ENCODE assay signal across 8 cellular contexts in the genomic region with DNA sequence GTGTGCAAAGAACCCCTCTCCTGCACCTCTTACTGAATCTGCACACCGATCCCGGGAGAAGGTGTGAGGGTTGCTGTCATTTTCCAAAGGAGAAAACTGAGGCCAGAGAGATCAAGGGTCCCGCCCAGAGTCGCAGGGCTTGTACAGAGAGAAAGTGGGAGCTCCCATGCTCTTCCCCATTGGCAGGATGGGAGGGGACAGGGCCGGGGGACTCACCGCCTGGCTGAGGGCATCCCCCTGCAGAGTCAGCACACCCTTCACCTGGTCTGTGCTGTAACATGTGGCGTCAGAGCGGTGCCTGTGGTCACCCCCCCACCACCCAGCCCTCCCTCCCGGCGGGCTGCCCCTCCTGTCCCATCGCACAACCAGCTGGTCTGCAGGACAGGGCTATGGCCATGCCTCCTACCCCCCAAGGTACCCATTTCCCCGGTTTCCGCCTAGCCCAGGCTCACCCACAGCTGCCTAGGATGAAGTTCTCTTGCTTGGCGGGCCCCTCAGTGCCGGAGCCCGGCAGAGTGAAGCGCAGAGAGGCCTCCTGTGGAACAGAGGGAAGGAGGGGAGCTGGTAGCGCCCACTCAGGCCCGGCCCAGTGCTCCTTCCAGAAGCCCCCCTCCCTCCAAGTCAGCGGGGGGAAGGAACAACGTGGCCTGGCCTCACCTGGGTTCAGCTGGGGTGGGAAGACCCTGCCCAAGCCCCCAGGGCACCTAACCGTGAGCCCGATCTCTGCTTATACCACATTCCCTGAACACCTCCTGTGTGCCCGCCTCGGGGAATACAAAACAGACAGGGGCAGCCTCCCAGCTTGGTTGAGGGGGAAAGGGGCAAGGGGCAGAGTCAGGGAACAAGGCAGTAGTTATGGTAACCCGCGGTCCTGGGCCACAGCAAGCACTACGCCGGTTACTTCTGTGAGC. TPM values are rescaled to one million over a fixed set of nuclear protein-coding genes. Genes with fewer than 3 reads are reported as not detected.
A peak's percentile ranks its signal among the peaks of the same experiment; 100 is the strongest.
DNase-seq lines count a peak whose midpoint lies in the region; ATAC-seq and TF ChIP-seq lines count a peak whose summit lies in the region.

No MANE protein-coding gene starts in this region.

- no peaks in the 10 kb centered on the region for H3K36me3 Mint-ChIP-seq in CD4-positive, CD25-positive, alpha-beta regulatory T cell
- H3K36me3 Mint-ChIP-seq in endodermal cell (ENCODE audit: low read depth) (peaks cover 29% of the 10 kb centered on the region), neural progenitor cell (peaks cover 8% of the 10 kb centered on the region)

- H3K9me2 ChIP-seq in OCI-LY1 (ENCODE audit: low read depth, low read length), result no peaks in the 10 kb centered on the region

- no peaks in the 10 kb centered on the region for H3K9me3 Mint-ChIP-seq in CD4-positive, CD25-positive, alpha-beta regulatory T cell
- no peaks in the 10 kb centered on the region for H3K9me3 Mint-ChIP-seq in endodermal cell
- no peaks in the 10 kb centered on the region for H3K9me3 Mint-ChIP-seq in neural progenitor cell

- TF ChIP-seq CTCF in OCI-LY1 (IDR thresholded peaks at IDR 0.05; ENCODE audit: low read length) (no peak), endodermal cell (conservative IDR thresholded peaks at IDR 0.05) (no peak), neural progenitor cell (IDR thresholded peaks at IDR 0.05) (no peak)

- peaks cover 9% of the 10 kb centered on the region for H3K36me3 ChIP-seq in CD4-positive, CD25-positive, alpha-beta regulatory T cell (ENCODE audit: control insufficient read depth, insufficient read depth, low read length)
- H3K36me3 ChIP-seq in OCI-LY1 (ENCODE audit: insufficient read depth, low read length), result peaks cover 11% of the 10 kb centered on the region; the same call in 1 of the 2 replicates
- peaks cover 14% of the 10 kb centered on the region for H3K36me3 ChIP-seq in endodermal cell (ENCODE audit: control insufficient read depth, insufficient read depth, low read length)
- no peaks in the 10 kb centered on the region for H3K36me3 ChIP-seq in neural progenitor cell

- ATAC-seq in CD4-positive, CD25-positive, alpha-beta regulatory T cell (ENCODE audit: low read depth in 2 of 2), result no peak
- no peak for ATAC-seq in HG03135 (IDR thresholded peaks at IDR 0.05; ENCODE audit: unreplicated experiment)

- peak overlapping the region; percentile 85 to 93 (median 86) for H3K27ac Mint-ChIP-seq in CD4-positive, CD25-positive, alpha-beta regulatory T cell
- H3K27ac Mint-ChIP-seq in endodermal cell (peak overlapping the region; percentile 21), neural progenitor cell (no peak overlapping the region)

- peak overlapping the region; percentile 85 for H3K4me2 ChIP-seq in OCI-LY1 (ENCODE audit: low read length)
- peak overlapping the region; percentile 83 for H3K4me2 ChIP-seq in neural progenitor cell

- H3K27me3 Mint-ChIP-seq in CD4-positive, CD25-positive, alpha-beta regulatory T cell, result no peaks in the 10 kb centered on the region
- H3K27me3 Mint-ChIP-seq in endodermal cell (ENCODE audit: insufficient read depth) (no peaks in the 10 kb centered on the region), neural progenitor cell (ENCODE audit: insufficient read depth, low read depth) (peaks cover 7% of the 10 kb centered on the region)

- H3K9ac ChIP-seq in OCI-LY1 (ENCODE audit: low read length), result peak overlapping the region; percentile 47; the same call in 1 of the 2 replicates
- peak overlapping the region; percentile 64 for H3K9ac ChIP-seq in endodermal cell (ENCODE audit: extremely low read depth, low read length, poor library complexity, severe bottlenecking)
- no peak overlapping the region for H3K9ac ChIP-seq in neural progenitor cell

- H3K27me3 ChIP-seq in CD4-positive, CD25-positive, alpha-beta regulatory T cell (ENCODE audit: control insufficient read depth, insufficient read depth, low read length), result no peaks in the 10 kb centered on the region
- H3K27me3 ChIP-seq in OCI-LY1 (ENCODE audit: insufficient read depth, low read length) (peaks cover 3% of the 10 kb centered on the region; the same call in 1 of the 2 replicates), endodermal cell (ENCODE audit: control insufficient read depth, insufficient read depth, low read length, poor library complexity, severe bottlenecking) (no peaks in the 10 kb centered on the region), neural progenitor cell (no peaks in the 10 kb centered on the region)

- peak overlapping the region; percentile 90 for H3K27ac ChIP-seq in CD4-positive, CD25-positive, alpha-beta regulatory T cell (ENCODE audit: insufficient read depth, low read length, poor library complexity, severe bottlenecking)
- no peak overlapping the region for H3K27ac ChIP-seq in OCI-LY1 (ENCODE audit: low read depth, low read length, poor library complexity, severe bottlenecking)
- H3K27ac ChIP-seq in endodermal cell (ENCODE audit: low read depth, low read length), result no peak overlapping the region
- H3K27ac ChIP-seq in neural progenitor cell, result no peak overlapping the region

- H4K20me1 ChIP-seq in OCI-LY1 (ENCODE audit: insufficient read depth, low read length) (no peaks in the 10 kb centered on the region), neural progenitor cell (ENCODE audit: low read depth) (no peaks in the 10 kb centered on the region)

- DNase-seq in CD4-positive, CD25-positive, alpha-beta regulatory T cell, result no peak
- DNase-seq in endodermal cell (peak; percentile 59), neural progenitor cell (ENCODE audit: low spot score) (peak; percentile 31), NCI-H1092 (lab: John Stamatoyannopoulos, UW) (no peak), UCSD-AML1 (lab: John Stamatoyannopoulos, UW; ENCODE audit: unreplicated experiment) (no peak)
- no peak for DNase-seq in effector CD8-positive, alpha-beta T cell (lab: John Stamatoyannopoulos, UW)

- H3K9me3 ChIP-seq in CD4-positive, CD25-positive, alpha-beta regulatory T cell (ENCODE audit: control insufficient read depth in 2 of 2, low read length in 2 of 2), result no peaks in the 10 kb centered on the region
- H3K9me3 ChIP-seq in OCI-LY1 (ENCODE audit: low read length), result no peaks in the 10 kb centered on the region
- H3K9me3 ChIP-seq in endodermal cell (ENCODE audit: control insufficient read depth, low read length), result no peaks in the 10 kb centered on the region
- H3K9me3 ChIP-seq in neural progenitor cell (ENCODE audit: low read depth), result no peaks in the 10 kb centered on the region

- peak overlapping the region; percentile 64 for H3K4me3 ChIP-seq in CD4-positive, CD25-positive, alpha-beta regulatory T cell (ENCODE audit: low read depth, low read length)
- peak overlapping the region; percentile 80 for H3K4me3 ChIP-seq in OCI-LY1 (ENCODE audit: low read depth, low read length, poor library complexity, severe bottlenecking)
- H3K4me3 ChIP-seq in endodermal cell (ENCODE audit: low read length), result peak overlapping the region; percentile 90
- H3K4me3 ChIP-seq in neural progenitor cell, result peak overlapping the region; percentile 91

- H2AFZ ChIP-seq in OCI-LY1 (ENCODE audit: low read length), result no peak overlapping the region
- no peak overlapping the region for H2AFZ ChIP-seq in neural progenitor cell (replicated peaks)

- H3F3A ChIP-seq in OCI-LY1 (ENCODE audit: insufficient read depth, low read length), result no peaks in the 10 kb centered on the region
- H3F3A ChIP-seq in neural progenitor cell (ENCODE audit: low read depth), result peaks cover 45% of the 10 kb centered on the region

- peaks cover 0 to 26% (median 6%) of the 10 kb centered on the region in 4 donors for H3K4me1 Mint-ChIP-seq in CD4-positive, CD25-positive, alpha-beta regulatory T cell
- H3K4me1 Mint-ChIP-seq in endodermal cell (peaks cover 9% of the 10 kb centered on the region), neural progenitor cell (peaks cover 15% of the 10 kb centered on the region)

- H3K4me3 Mint-ChIP-seq in CD4-positive, CD25-positive, alpha-beta regulatory T cell, result peak overlapping the region; percentile 88 to 96 (median 90)
- H3K4me3 Mint-ChIP-seq in endodermal cell (peak overlapping the region; percentile 68), neural progenitor cell (peak overlapping the region; percentile 89)

- H3K79me2 ChIP-seq in OCI-LY1 (ENCODE audit: insufficient read depth, low read length) (no peaks in the 10 kb centered on the region), neural progenitor cell (ENCODE audit: low read depth) (peaks cover 5% of the 10 kb centered on the region)

- H3K4me1 ChIP-seq in CD4-positive, CD25-positive, alpha-beta regulatory T cell (ENCODE audit: control insufficient read depth, insufficient read depth, low read length, poor library complexity, severe bottlenecking), result peaks cover 21% of the 10 kb centered on the region
- H3K4me1 ChIP-seq in OCI-LY1 (ENCODE audit: insufficient read depth, low read length, severe bottlenecking) (peaks cover 16% of the 10 kb centered on the region), endodermal cell (ENCODE audit: control insufficient read depth, insufficient read depth, low read length) (peaks cover 9% of the 10 kb centered on the region), neural progenitor cell (peaks cover 15% of the 10 kb centered on the region)

- 53 to 56% methylated on average over 6 to 29 of the region's 29 CpGs for WGBS in endodermal cell (ENCODE audit: insufficient coverage in 1 of 2, insufficient read length in 1 of 2), 2 experiments

RNA-seq across cellular contexts. Expression of a gene that starts 1.1 kb away (rescaled TPM):
- 15.9 TPM for total RNA-seq in CD4-positive, CD25-positive, alpha-beta regulatory T cell
- 1 to 10 TPM; 4.6 to 8.2 (median 7.0) TPM for polyA plus RNA-seq in CD4-positive, CD25-positive, alpha-beta regulatory T cell
- total RNA-seq in endodermal cell (10 to 100 TPM; 46.2 to 49.0 TPM), neural progenitor cell (ENCODE audit: low replicate concordance) (22.2 and 49.3 TPM in 2 replicates)
- polyA plus RNA-seq in endodermal cell (2013, experiment 1 of 2), result 30.2 TPM
- 28.6 TPM for polyA plus RNA-seq in endodermal cell (2013, experiment 2 of 2)

RNA-seq across cellular contexts. Expression of a gene that starts 6.1 kb away (rescaled TPM):
- total RNA-seq in CD4-positive, CD25-positive, alpha-beta regulatory T cell, result not detected
- not detected for polyA plus RNA-seq in CD4-positive, CD25-positive, alpha-beta regulatory T cell
- total RNA-seq in endodermal cell (not detected), neural progenitor cell (ENCODE audit: low replicate concordance) (not detected in 2 replicates)
- not detected for polyA plus RNA-seq in endodermal cell (2013, experiment 1 of 2)
- not detected for polyA plus RNA-seq in endodermal cell (2013, experiment 2 of 2)

RNA-seq across cellular contexts. Expression of a gene that starts 13.2 kb away (rescaled TPM):
- 0.27 TPM for total RNA-seq in CD4-positive, CD25-positive, alpha-beta regulatory T cell
- polyA plus RNA-seq in CD4-positive, CD25-positive, alpha-beta regulatory T cell, result not detected
- total RNA-seq in endodermal cell, result under 1 TPM; 0.40 to 0.73 TPM
- polyA plus RNA-seq in endodermal cell (2013, experiment 1 of 2), result 0.57 TPM
- not detected for polyA plus RNA-seq in endodermal cell (2013, experiment 2 of 2)
- total RNA-seq in neural progenitor cell (ENCODE audit: low replicate concordance), result not detected in 2 replicates

RNA-seq across cellular contexts. Expression of a gene that starts 34.3 kb away (rescaled TPM):
- total RNA-seq in CD4-positive, CD25-positive, alpha-beta regulatory T cell, result 12.3 TPM
- polyA plus RNA-seq in CD4-positive, CD25-positive, alpha-beta regulatory T cell, result 10 to 100 TPM in 2 of 4 donors, 1 to 10 TPM in 2; 4.5 to 16.9 (median 12.1) TPM
- total RNA-seq in endodermal cell, result 10 to 100 TPM; 17.2 to 21.6 TPM
- polyA plus RNA-seq in endodermal cell (2013, experiment 1 of 2), result 8.5 TPM
- 8.2 TPM for polyA plus RNA-seq in endodermal cell (2013, experiment 2 of 2)
- total RNA-seq in neural progenitor cell (ENCODE audit: low replicate concordance), result 4.2 and 17.9 TPM in 2 replicates

RNA-seq across cellular contexts. Expression of a gene that starts 45.8 kb away (rescaled TPM):
- 114 TPM for total RNA-seq in CD4-positive, CD25-positive, alpha-beta regulatory T cell
- 10 to 100 TPM; 29.4 to 38.6 (median 33.2) TPM for polyA plus RNA-seq in CD4-positive, CD25-positive, alpha-beta regulatory T cell
- total RNA-seq in endodermal cell, result 100 to 1,000 TPM in 1 of 2 donors, 10 to 100 TPM in 1; 99.3 to 108 TPM
- polyA plus RNA-seq in endodermal cell (2013, experiment 1 of 2), result 65.6 TPM
- polyA plus RNA-seq in endodermal cell (2013, experiment 2 of 2), result 61.7 TPM
- 53.0 and 57.0 TPM in 2 replicates for total RNA-seq in neural progenitor cell (ENCODE audit: low replicate concordance)

Comparison
In these comparisons a context has a peak if more than half of its experiments do, and no peak if none do; other contexts are left out.
1. DNase-seq: peak in endodermal cell (single experiment) and neural progenitor cell (single experiment); none in CD4-positive, CD25-positive, alpha-beta regulatory T cell (0 of 3), NCI-H1092 (single experiment), effector CD8-positive, alpha-beta T cell (single experiment) and UCSD-AML1 (single experiment).
2. Peak in every context shown above with its lines, with median percentiles within 50 percentile points of each other: H3K4me3 ChIP-seq and H3K4me3 Mint-ChIP-seq.